5 cellular contexts compared by ENCODE assay signal in the genomic region with DNA sequence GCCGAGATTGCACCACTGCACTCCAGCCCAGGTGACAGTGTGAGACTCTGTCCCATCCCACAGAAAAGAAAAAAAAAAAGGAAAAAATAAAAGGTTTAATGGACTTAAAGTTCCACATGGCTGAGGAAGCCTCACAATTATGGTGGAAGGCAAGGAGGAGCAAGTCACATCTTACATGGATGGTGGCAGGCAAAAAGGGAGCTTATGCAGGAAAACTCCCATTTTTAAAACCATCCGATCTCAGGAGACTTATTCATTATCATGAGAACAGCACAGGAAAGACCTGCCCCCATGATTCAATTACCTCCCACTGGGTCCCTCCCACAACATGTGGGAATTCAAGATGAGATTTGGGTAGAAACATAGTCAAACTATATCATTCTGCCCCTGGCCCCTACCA. TPM values are rescaled to one million over a fixed set of nuclear protein-coding genes. Genes with fewer than 3 reads are reported as not detected.
"Had no signal": no experiment of that assay in that cellular context is flagged by ENCODE, and none has a peak within 500 bp of the region (broad histone marks: within the 10 kb centered on the region; RNA-seq: fewer than 3 reads in every experiment).

No MANE protein-coding gene starts in this region.

RNA-seq across cellular contexts. Expression of a gene that starts 15.8 kb away (rescaled TPM):
- total RNA-seq: HepG2, HT-29, HT1080, IMR-90 had no signal
- polyA plus RNA-seq: HepG2, IgD-negative memory B cell, IMR-90 had no signal

RNA-seq across cellular contexts. Expression of a gene that starts 29.0 kb away (rescaled TPM):
- total RNA-seq: HepG2, HT-29, HT1080, IMR-90 had no signal
- polyA plus RNA-seq: IgD-negative memory B cell, IMR-90 had no signal
